In the genomic region with DNA sequence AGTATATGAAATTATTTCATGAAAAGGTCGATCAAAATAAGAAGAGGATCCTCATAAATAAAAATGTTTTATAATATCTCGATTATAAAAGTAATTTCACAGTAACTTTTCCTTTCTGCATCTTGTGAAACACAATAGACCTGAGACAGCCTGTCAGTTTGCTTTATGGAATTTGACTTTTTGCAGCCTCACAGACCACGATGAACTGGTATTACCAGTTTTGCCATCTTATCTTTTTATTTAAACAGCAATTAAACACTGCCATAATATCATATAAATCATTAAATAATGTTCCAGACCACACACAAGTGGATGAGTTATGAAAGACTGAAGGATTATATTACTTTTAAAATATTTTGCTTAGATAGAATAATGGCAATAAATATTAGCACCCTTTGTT, we compare ENCODE assay signal across 20 cellular contexts. TPM values are rescaled to one million over a fixed set of nuclear protein-coding genes. Genes with fewer than 3 reads are reported as not detected.
DNase-seq lines count a peak whose midpoint lies in the region; ATAC-seq and TF ChIP-seq lines count a peak whose summit lies in the region.
"Had no signal": no experiment of that assay in that cellular context is flagged by ENCODE, and none has a peak within 500 bp of the region (broad histone marks: within the 10 kb centered on the region; RNA-seq: fewer than 3 reads in every experiment).

No MANE protein-coding gene starts in this region.

- no peak for TF ChIP-seq CTCF in RWPE1 (conservative IDR thresholded peaks at IDR 0.05; ENCODE audit: low read depth)

- DNase-seq in DMS53 treated with DMSO at 0.1 percent for 48 hours (lab: John Stamatoyannopoulos, UW; ENCODE audit: unreplicated experiment) (peak; percentile 81), NCI-H1105 (lab: John Stamatoyannopoulos, UW) (peak; percentile 63), RWPE1 (ENCODE audit: low spot score) (peak; percentile 19), mucosa of gallbladder (ENCODE audit: low spot score) (peak; percentile 19), MV-4-11 (lab: John Stamatoyannopoulos, UW) (no peak)
- DNase-seq: activated CD4-positive, alpha-beta T cell treated with anti-CD3 and anti-CD28 coated beads, Interleukin-2, amount 50 U/mL, for 4 hours; activated naive CD4-positive, alpha-beta T cell; amygdala; central memory CD4-positive, alpha-beta T cell; EL; Kasumi-1; NCI-H146; NCI-H524; SJCRH30; stimulated activated CD4-positive, alpha-beta T cell treated with anti-CD3 and anti-CD28 coated beads, Interleukin-4, amount 100 ng/mL, for 4 hours; T-helper 17 cell had no signal

- CTCF ChIA-PET in RWPE1 (lab: Yijun Ruan, JAX) = no interaction called here

- ATAC-seq in GM21367 (IDR thresholded peaks at IDR 0.05; ENCODE audit: unreplicated experiment) (no peak), GM19397 (IDR thresholded peaks at IDR 0.05; ENCODE audit: unreplicated experiment) (no peak)
- ATAC-seq: T-helper 17 cell had no signal

- H3K27ac ChIP-seq in RWPE1 = no peak overlapping the region
- H3K27ac ChIP-seq: esophagus muscularis mucosa, SJCRH30, skin epidermis had no signal

- POLR2A ChIA-PET in RWPE1 (lab: Yijun Ruan, JAX; ENCODE audit: low non-redundant PET) = no interaction called here

RNA-seq across cellular contexts. Expression of a gene that starts 10.7 kb away (rescaled TPM):
- total RNA-seq in mucosa of gallbladder = 96.6 TPM
- total RNA-seq: SJCRH30 had no signal
